In the genomic region with DNA sequence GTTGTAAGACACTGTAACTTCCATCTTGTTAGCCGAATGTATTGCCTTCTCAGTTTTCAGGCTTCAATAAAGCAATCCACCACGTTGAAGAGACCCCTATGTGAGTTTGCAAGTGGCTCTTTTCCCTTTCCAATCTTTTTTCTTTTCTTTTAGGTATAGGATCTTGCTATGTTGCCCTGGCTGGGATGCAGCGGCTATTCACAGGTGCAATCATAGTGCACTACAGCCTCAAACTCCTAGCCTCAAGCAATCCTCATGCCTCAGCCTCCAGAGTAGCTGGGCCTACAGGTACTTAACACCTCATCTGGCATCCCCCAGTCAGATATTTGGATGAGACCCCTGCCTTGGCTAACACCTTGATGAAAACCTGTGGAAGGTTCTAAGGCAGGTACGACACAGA, we compare ENCODE assay signal across 33 cellular contexts.
"Had no signal": no experiment of that assay in that cellular context is flagged by ENCODE, and none has a peak within 500 bp of the region (broad histone marks: within the 10 kb centered on the region; RNA-seq: fewer than 3 reads in every experiment).

No MANE protein-coding gene starts in this region.

- H3K27ac Mint-ChIP-seq: activated B cell treated with CpG ODN at 0.5 μM for 24 hours; activated CD8-positive, alpha-beta memory T cell treated with anti-CD3 and anti-CD28 coated beads, Interleukin-2, amount 10 ng/mL, durations not matched to agents 7 days and 5 days; activated CD8-positive, alpha-beta T cell treated with anti-CD3 and anti-CD28 coated beads, Interleukin-2, amount 10 ng/mL, durations not matched to agents 7 days and 5 days; activated naive CD4-positive, alpha-beta T cell treated with anti-CD3 and anti-CD28 coated beads for 36 hours; activated naive CD4-positive, alpha-beta T cell treated with anti-CD3 and anti-CD28 coated beads, Interleukin-2, amount 50 U/mL, for 24 hours; activated naive CD8-positive, alpha-beta T cell treated with anti-CD3 and anti-CD28 coated beads for 36 hours; activated naive CD8-positive, alpha-beta T cell treated with anti-CD3 and anti-CD28 coated beads, Interleukin-2, amount 50 U/mL, for 24 hours; activated T-helper 1 cell treated with anti-CD3 and anti-CD28 coated beads, Interleukin-12 subunit alpha, Interleukin-12 subunit beta, Interleukin-2, Interleukin-4 antibody, amounts not matched to agents 30 ng/mL and 10 ng/mL and 1 ng/mL, durations not matched to agents 14 hours and 24 hours and 36 hours; activated T-helper 2 cell treated with anti-CD3 and anti-CD28 coated beads, Interferon-gamma antibody, Interleukin-2, Interleukin-4, amounts not matched to agents 10 μg/mL and 5 μg/mL and 100 μg/mL, durations not matched to agents 14 hours and 24 hours and 36 hours had no signal

- H3K27ac ChIP-seq: adrenal gland, body of pancreas, breast epithelium, cardiac muscle cell, colonic mucosa, epithelial cell of prostate, esophagus squamous epithelium, gastroesophageal sphincter, VCaP had no signal

- ATAC-seq: activated CD4-positive, CD25-positive, alpha-beta regulatory T cell treated with anti-CD3 and anti-CD28 coated beads, Interleukin-2, amount 50 U/mL, for 24 hours; activated CD8-positive, alpha-beta memory T cell treated with anti-CD3 and anti-CD28 coated beads, Interleukin-2, amount 10 ng/mL, durations not matched to agents 7 days and 5 days; activated CD8-positive, alpha-beta T cell treated with anti-CD3 and anti-CD28 coated beads, Interleukin-2, amount 10 ng/mL, durations not matched to agents 7 days and 5 days; activated naive CD8-positive, alpha-beta T cell treated with anti-CD3 and anti-CD28 coated beads, Interleukin-2, amount 50 U/mL, for 24 hours; body of pancreas; gastroesophageal sphincter had no signal

- H3K36me3 ChIP-seq: adrenal gland, breast epithelium, cardiac muscle cell, colonic mucosa, esophagus squamous epithelium, gastroesophageal sphincter had no signal

- H3K9me3 ChIP-seq: adrenal gland, body of pancreas, breast epithelium, colonic mucosa, esophagus squamous epithelium had no signal

- H3K4me3 Mint-ChIP-seq: activated B cell treated with CpG ODN at 0.5 μM for 24 hours; activated CD8-positive, alpha-beta memory T cell treated with anti-CD3 and anti-CD28 coated beads, Interleukin-2, amount 10 ng/mL, durations not matched to agents 7 days and 5 days; activated CD8-positive, alpha-beta T cell treated with anti-CD3 and anti-CD28 coated beads, Interleukin-2, amount 10 ng/mL, durations not matched to agents 7 days and 5 days; activated naive CD4-positive, alpha-beta T cell treated with anti-CD3 and anti-CD28 coated beads for 36 hours; activated naive CD4-positive, alpha-beta T cell treated with anti-CD3 and anti-CD28 coated beads, Interleukin-2, amount 50 U/mL, for 24 hours; activated naive CD8-positive, alpha-beta T cell treated with anti-CD3 and anti-CD28 coated beads for 36 hours; activated naive CD8-positive, alpha-beta T cell treated with anti-CD3 and anti-CD28 coated beads, Interleukin-2, amount 50 U/mL, for 24 hours; activated T-helper 1 cell treated with anti-CD3 and anti-CD28 coated beads, Interleukin-12 subunit alpha, Interleukin-12 subunit beta, Interleukin-2, Interleukin-4 antibody, amounts not matched to agents 30 ng/mL and 10 ng/mL and 1 ng/mL, durations not matched to agents 14 hours and 24 hours and 36 hours had no signal

- H3K27me3 ChIP-seq: adrenal gland, body of pancreas, colonic mucosa had no signal

- H3K36me3 Mint-ChIP-seq: activated CD8-positive, alpha-beta memory T cell treated with anti-CD3 and anti-CD28 coated beads, Interleukin-2, amount 10 ng/mL, durations not matched to agents 7 days and 5 days; activated naive CD4-positive, alpha-beta T cell treated with anti-CD3 and anti-CD28 coated beads, Interleukin-2, amount 50 U/mL, for 24 hours; activated naive CD8-positive, alpha-beta T cell treated with anti-CD3 and anti-CD28 coated beads for 36 hours had no signal

- H3K4me3 ChIP-seq: adrenal gland, body of pancreas, breast epithelium, cardiac muscle cell, colonic mucosa, esophagus squamous epithelium, gastroesophageal sphincter had no signal

- DNase-seq: activated B cell treated with CpG ODN at 0.5 μM for 24 hours; activated CD4-positive, alpha-beta T cell treated with anti-CD3 and anti-CD28 coated beads for 48 hours; activated CD4-positive, alpha-beta T cell treated with anti-CD3 and anti-CD28 coated beads, Interleukin-2, amount 50 U/mL, for 1 hour; activated CD4-positive, alpha-beta T cell treated with anti-CD3 and anti-CD28 coated beads, Interleukin-2, amount 50 U/mL, for 48 hours; activated CD8-positive, alpha-beta memory T cell treated with anti-CD3 and anti-CD28 coated beads, Interleukin-2, amount 10 ng/mL, durations not matched to agents 7 days and 5 days; activated CD8-positive, alpha-beta memory T cell treated with anti-CD3 and anti-CD28 coated beads, Interleukin-2, amount 50 U/mL, for 4 hours; activated CD8-positive, alpha-beta T cell treated with anti-CD3 and anti-CD28 coated beads, Interleukin-2, amount 10 ng/mL, durations not matched to agents 7 days and 5 days; activated effector memory CD4-positive, alpha-beta T cell treated with anti-CD3 and anti-CD28 coated beads, Interleukin-2, amount 50 U/mL, for 16 hours; activated naive CD4-positive, alpha-beta T cell treated with anti-CD3 and anti-CD28 coated beads for 36 hours; activated naive CD8-positive, alpha-beta T cell treated with anti-CD3 and anti-CD28 coated beads for 36 hours; activated naive CD8-positive, alpha-beta T cell treated with anti-CD3 and anti-CD28 coated beads, Interleukin-2, amount 50 U/mL, for 24 hours; activated T-cell treated with anti-CD3 and anti-CD28 coated beads, Interleukin-2, amount 50 U/mL, for 1 hour; activated T-cell treated with anti-CD3 and anti-CD28 coated beads, Interleukin-2, amount 50 U/mL, for 48 hours; adrenal gland; amygdala; aorta; body of pancreas; central memory CD4-positive, alpha-beta T cell; cerebellar nuclear complex; colonic mucosa; effector CD8-positive, alpha-beta T cell; esophagus squamous epithelium; foreskin melanocyte; T-helper 2 cell had no signal

- H3K9me3 Mint-ChIP-seq: activated B cell treated with CpG ODN at 0.5 μM for 24 hours; activated naive CD4-positive, alpha-beta T cell treated with anti-CD3 and anti-CD28 coated beads for 36 hours; activated naive CD4-positive, alpha-beta T cell treated with anti-CD3 and anti-CD28 coated beads, Interleukin-2, amount 50 U/mL, for 24 hours; activated naive CD8-positive, alpha-beta T cell treated with anti-CD3 and anti-CD28 coated beads, Interleukin-2, amount 50 U/mL, for 24 hours; activated T-helper 1 cell treated with anti-CD3 and anti-CD28 coated beads, Interleukin-12 subunit alpha, Interleukin-12 subunit beta, Interleukin-2, Interleukin-4 antibody, amounts not matched to agents 30 ng/mL and 10 ng/mL and 1 ng/mL, durations not matched to agents 14 hours and 24 hours and 36 hours; activated T-helper 2 cell treated with anti-CD3 and anti-CD28 coated beads, Interferon-gamma antibody, Interleukin-2, Interleukin-4, amounts not matched to agents 10 μg/mL and 5 μg/mL and 100 μg/mL, durations not matched to agents 14 hours and 24 hours and 36 hours had no signal
